8 cellular contexts compared by ENCODE assay signal in the genomic region with DNA sequence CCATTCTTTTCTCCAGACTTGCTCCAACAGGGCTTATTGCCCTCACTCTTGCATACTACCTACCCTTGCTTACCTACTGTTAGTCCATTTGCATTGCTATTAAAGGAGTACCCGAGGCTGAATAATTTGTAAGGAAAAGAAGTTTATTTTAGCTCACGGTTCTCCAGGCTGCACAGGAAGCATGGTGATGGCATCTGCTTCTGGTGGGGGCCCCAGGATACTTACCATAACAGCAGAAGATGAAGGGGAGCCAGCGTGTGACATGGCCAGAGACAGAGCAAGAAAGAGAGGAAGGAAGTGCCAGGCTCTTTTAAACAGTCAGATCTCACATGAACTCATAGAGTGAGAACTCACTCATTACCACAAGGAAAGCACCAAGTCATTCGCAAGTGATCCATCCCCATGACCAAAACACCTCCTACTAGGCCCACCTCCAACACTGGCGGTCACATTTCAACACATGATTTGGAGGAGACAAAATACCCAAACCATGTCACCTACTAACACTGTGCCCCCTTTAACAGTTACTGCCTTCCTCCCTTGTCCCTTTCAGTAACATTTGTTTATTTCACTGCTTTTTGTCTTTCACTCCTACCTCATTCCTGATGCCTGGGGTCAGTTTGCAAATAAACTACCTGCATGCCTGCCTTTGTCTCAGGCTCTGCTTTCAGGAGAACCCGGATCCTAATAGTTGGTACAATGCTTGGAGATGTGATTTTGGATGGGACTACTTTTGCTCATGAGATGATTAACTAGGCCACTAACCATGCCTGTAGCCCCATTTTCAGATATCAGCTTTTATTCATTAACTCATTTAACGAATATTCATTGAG. TPM values are rescaled to one million over a fixed set of nuclear protein-coding genes. Genes with fewer than 3 reads are reported as not detected.
A peak's percentile ranks its signal among the peaks of the same experiment; 100 is the strongest.
DNase-seq lines count a peak whose midpoint lies in the region; ATAC-seq lines count a peak whose summit lies in the region.
"Had no signal": no experiment of that assay in that cellular context is flagged by ENCODE, and none has a peak within 500 bp of the region (broad histone marks: within the 10 kb centered on the region; RNA-seq: fewer than 3 reads in every experiment).

No MANE protein-coding gene starts in this region.

- DNase-seq in myocyte (ENCODE audit: low read depth) (peak; percentile 59), HAP-1 (ENCODE audit: low spot score in 2 of 2) (no peak), activated T-cell treated with anti-CD3 and anti-CD28 coated beads for 4 hours (no peak), NCI-H748 treated with DMSO at 0.1 percent for 48 hours (lab: John Stamatoyannopoulos, UW) (no peak)
- DNase-seq: GF-D8 had no signal

- in situ Hi-C loops in HAP-1 (cut with MboI; ENCODE audit: low sequenced_read_pairs): no loop called here

- H3K36me3 ChIP-seq in HAP-1 (replicated peaks): no peaks in the 10 kb centered on the region

- H3K9me3 ChIP-seq in HAP-1: no peaks in the 10 kb centered on the region

- H3K4me3 ChIP-seq in HAP-1: no peak overlapping the region

- no peaks in the 10 kb centered on the region for H3K4me1 ChIP-seq in HAP-1

- H3K27me3 ChIP-seq in HAP-1 (ENCODE audit: low read depth): no peaks in the 10 kb centered on the region

- peak; percentile 88 for ATAC-seq in GM18873 (IDR thresholded peaks at IDR 0.05; ENCODE audit: low FRiP score, unreplicated experiment)
- ATAC-seq in GM21825 (IDR thresholded peaks at IDR 0.05; ENCODE audit: unreplicated experiment): peak; percentile 82
- ATAC-seq in HG03442 (IDR thresholded peaks at IDR 0.05; ENCODE audit: unreplicated experiment): peak; percentile 69

RNA-seq across cellular contexts. Expression of a gene that starts 41.6 kb away (rescaled TPM):
- 40.2 and 76.0 TPM in 2 replicates for total RNA-seq in myocyte
- 161 TPM for polyA plus RNA-seq in myocyte (2012)
